ENCODE assay signal across 30 cellular contexts in the genomic region with DNA sequence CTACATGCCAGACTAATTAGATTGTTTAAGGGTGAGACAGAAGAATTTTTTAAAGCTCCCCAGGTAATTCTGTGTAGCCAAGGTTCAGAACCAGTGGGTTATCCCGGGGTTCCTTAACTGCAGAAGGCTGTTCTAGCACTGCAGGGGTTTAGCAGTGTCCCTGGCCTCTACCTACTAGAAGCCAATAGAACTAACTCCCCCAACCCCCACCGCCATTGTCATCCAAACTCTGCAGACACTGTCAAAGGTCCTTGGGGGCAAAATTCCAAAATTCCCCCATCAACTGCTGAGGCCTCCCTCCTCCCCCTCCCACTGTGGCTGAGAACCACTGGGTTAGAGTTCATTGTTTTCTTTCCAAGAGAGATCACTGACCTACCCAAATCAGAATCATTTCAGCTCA.
"Had no signal": no experiment of that assay in that cellular context is flagged by ENCODE, and none has a peak within 500 bp of the region (broad histone marks: within the 10 kb centered on the region; RNA-seq: fewer than 3 reads in every experiment).

No MANE protein-coding gene starts in this region.

- H3K4me2 ChIP-seq: hepatocyte, neural progenitor cell had no signal

- H3K27ac ChIP-seq: colonic mucosa, epithelial cell of prostate, foreskin keratinocyte, gastroesophageal sphincter, heart left ventricle, hepatocyte, neural progenitor cell, parathyroid adenoma, right lobe of liver, thoracic aorta, tibial nerve, upper lobe of right lung, vagina had no signal

- H3K4me1 Mint-ChIP-seq: endodermal cell; memory B cell; naive thymus-derived CD4-positive, alpha-beta T cell; stimulated activated naive B cell treated with anti-CD40 and anti-IgM and Interleukin-4, amounts not matched to agents 10 μg/mL and 1 μg/mL and 100 μg/mL, for 72 hours had no signal

- DNase-seq: colonic mucosa; effector CD8-positive, alpha-beta T cell; endodermal cell; foreskin keratinocyte; heart left ventricle; naive thymus-derived CD4-positive, alpha-beta T cell; right lobe of liver; small intestine; stimulated activated CD4-positive, alpha-beta T cell treated with anti-CD3 and anti-CD28 coated beads, Interleukin-15, amount 100 ng/mL, for 24 hours; stimulated activated CD4-positive, alpha-beta T cell treated with anti-CD3 and anti-CD28 coated beads, Interleukin-2, amount 100 ng/mL, for 48 hours; stimulated activated naive B cell treated with anti-CD40 and anti-IgM and Interleukin-4, amounts not matched to agents 10 μg/mL and 1 μg/mL and 100 μg/mL, for 72 hours; upper lobe of right lung had no signal

- H3K36me3 Mint-ChIP-seq: memory B cell; mesothelial cell of epicardium; naive thymus-derived CD4-positive, alpha-beta T cell; neural progenitor cell; stimulated activated naive B cell treated with anti-CD40 and anti-IgM and Interleukin-4, amounts not matched to agents 10 μg/mL and 1 μg/mL and 100 μg/mL, for 72 hours had no signal

- H3K27me3 Mint-ChIP-seq: progenitor cell of endocrine pancreas; stimulated activated naive CD8-positive, alpha-beta T cell treated with anti-CD3 and anti-CD28 coated beads, Interleukin-15, Interleukin-2, amounts not matched to agents 100 ng/mL and 50 ng/mL, for 24 hours had no signal

- H3K27me3 ChIP-seq: colonic mucosa, foreskin keratinocyte, gastroesophageal sphincter, hepatocyte, neural progenitor cell, right lobe of liver, tibial nerve, upper lobe of right lung, vagina had no signal

- H3K9me3 Mint-ChIP-seq: dendritic cell treated with granulocyte-macrophage colony-stimulating factor and Interleukin-4, amounts not matched to agents 40 ng/mL and 50 ng/mL, for 4 days; memory B cell; naive thymus-derived CD4-positive, alpha-beta T cell; nephron; stimulated activated naive CD8-positive, alpha-beta T cell treated with anti-CD3 and anti-CD28 coated beads, Interleukin-15, Interleukin-2, amounts not matched to agents 100 ng/mL and 50 ng/mL, for 24 hours had no signal

- FAIRE-seq: keratinocyte, small intestine had no signal

- H3K36me3 ChIP-seq: colonic mucosa, gastroesophageal sphincter, heart left ventricle, neural progenitor cell, right lobe of liver, thoracic aorta, tibial nerve, upper lobe of right lung, vagina had no signal

- H3K9me3 ChIP-seq: colonic mucosa, gastroesophageal sphincter, heart left ventricle, right lobe of liver, thoracic aorta, tibial nerve, upper lobe of right lung, vagina had no signal

- H3K4me3 Mint-ChIP-seq: dendritic cell treated with granulocyte-macrophage colony-stimulating factor and Interleukin-4, amounts not matched to agents 40 ng/mL and 50 ng/mL, for 4 days; endodermal cell; memory B cell; mesothelial cell of epicardium; naive thymus-derived CD4-positive, alpha-beta T cell; nephron; neural progenitor cell; stimulated activated naive B cell treated with anti-CD40 and anti-IgM and Interleukin-4, amounts not matched to agents 10 μg/mL and 1 μg/mL and 100 μg/mL, for 72 hours; stimulated activated naive CD8-positive, alpha-beta T cell treated with anti-CD3 and anti-CD28 coated beads, Interleukin-15, Interleukin-2, amounts not matched to agents 100 ng/mL and 50 ng/mL, for 24 hours had no signal

- H3K27ac Mint-ChIP-seq: dendritic cell treated with granulocyte-macrophage colony-stimulating factor and Interleukin-4, amounts not matched to agents 40 ng/mL and 50 ng/mL, for 4 days; endodermal cell; memory B cell; mesothelial cell of epicardium; naive thymus-derived CD4-positive, alpha-beta T cell; nephron; neural progenitor cell; progenitor cell of endocrine pancreas; stimulated activated naive B cell treated with anti-CD40 and anti-IgM and Interleukin-4, amounts not matched to agents 10 μg/mL and 1 μg/mL and 100 μg/mL, for 72 hours; stimulated activated naive CD8-positive, alpha-beta T cell treated with anti-CD3 and anti-CD28 coated beads, Interleukin-15, Interleukin-2, amounts not matched to agents 100 ng/mL and 50 ng/mL, for 24 hours had no signal

- H3K9ac ChIP-seq: neural progenitor cell, parathyroid adenoma had no signal

- ATAC-seq: esophagus mucosa; foreskin keratinocyte; gastroesophageal sphincter; heart left ventricle; left lobe of liver; naive thymus-derived CD4-positive, alpha-beta T cell; right lobe of liver; stimulated activated naive B cell treated with anti-CD40 and anti-IgM and Interleukin-4, amounts not matched to agents 10 μg/mL and 1 μg/mL and 100 μg/mL, for 72 hours; upper lobe of right lung had no signal

- H2AFZ ChIP-seq: hepatocyte, neural progenitor cell, parathyroid adenoma had no signal

- H3K79me2 ChIP-seq: hepatocyte, parathyroid adenoma had no signal

- H3K4me1 ChIP-seq: colonic mucosa, gastroesophageal sphincter, parathyroid adenoma, right lobe of liver, upper lobe of right lung, vagina had no signal

- H3K4me3 ChIP-seq: colonic mucosa, gastroesophageal sphincter, heart left ventricle, hepatocyte, lung, neural progenitor cell, right lobe of liver, thoracic aorta, tibial nerve, upper lobe of right lung, vagina had no signal
